8 cellular contexts compared by ENCODE assay signal in genomic region chr2:64227603-64228125, GRCh38.
DNase-seq lines count a peak whose midpoint lies in the region; ATAC-seq and TF ChIP-seq lines count a peak whose summit lies in the region.

No MANE protein-coding gene starts in this region.

- peak overlapping the region; percentile 97 to 99 (median 98) for H3K27ac Mint-ChIP-seq in brain

- H3K4me3 Mint-ChIP-seq in brain: peak overlapping the region; percentile 83 to 89 (median 87)

- no peak for TF ChIP-seq CTCF in heart left ventricle (IDR thresholded peaks at IDR 0.05)
- no peak for TF ChIP-seq CTCF in brain (conservative IDR thresholded peaks at IDR 0.05)
- TF ChIP-seq CTCF in vagina (IDR thresholded peaks at IDR 0.05): no peak

- 21 to 31% (median 28%) methylated on average over 7 of the region's 7 CpGs for WGBS in heart left ventricle, 4 donors
- WGBS in mesodermal cell (ENCODE audit: insufficient coverage in 2 of 2), 2 experiments: 28 to 33% methylated on average over 6 of the region's 7 CpGs

- peaks cover 7% of the 10 kb centered on the region for H3K27me3 Mint-ChIP-seq in brain

- H3K36me3 ChIP-seq in heart left ventricle: no peaks in the 10 kb centered on the region
- H3K36me3 ChIP-seq in mesodermal cell (ENCODE audit: control insufficient read depth, insufficient read depth, low read length): no peaks in the 10 kb centered on the region
- H3K36me3 ChIP-seq in vagina: no peaks in the 10 kb centered on the region

- ATAC-seq in heart left ventricle: peak in 1 of 4 donors; percentile 16
- ATAC-seq in left cardiac atrium: no peak
- no peak for ATAC-seq in GM19455 (IDR thresholded peaks at IDR 0.05; ENCODE audit: unreplicated experiment)
- ATAC-seq in HG03571 (IDR thresholded peaks at IDR 0.05; ENCODE audit: unreplicated experiment): no peak

- H3K4me1 ChIP-seq in heart left ventricle (peaks cover 1 to 32% (median 19%) of the 10 kb centered on the region in 12 donors), mesodermal cell (ENCODE audit: control insufficient read depth, insufficient read depth, low read length, poor library complexity, severe bottlenecking) (peaks cover 21% of the 10 kb centered on the region), vagina (peaks cover 16% of the 10 kb centered on the region)

- H3K4me3 ChIP-seq in heart left ventricle (peak overlapping the region; percentile 14 to 62 (median 50)), mesodermal cell (ENCODE audit: extremely low read depth, insufficient read depth, low read length, poor library complexity, severe bottlenecking) (peak overlapping the region; percentile 9), vagina (peak overlapping the region; percentile 43 to 45)

- no peak for DNase-seq in heart left ventricle
- DNase-seq in left cardiac atrium: no peak
- DNase-seq in vagina (ENCODE audit: extremely low spot score in 2 of 2): no peak
- no peak for DNase-seq in AG08395 (ENCODE audit: low spot score)

- peak overlapping the region; percentile 21 to 88 (median 78) for H3K27ac ChIP-seq in heart left ventricle
- peak overlapping the region; percentile 83 for H3K27ac ChIP-seq in mesodermal cell (ENCODE audit: low read depth, low read length, severe bottlenecking)
- H3K27ac ChIP-seq in vagina: peak overlapping the region; percentile 75

- no peaks in the 10 kb centered on the region for H3K9me3 Mint-ChIP-seq in brain

- intact Hi-C loops in heart left ventricle (cut with DNase I) (loop anchor here in 7 of 10 donors (5.0 to 10.0 kb wide), 6 partner anchors 35 to 173 kb away; partner anchors contain the start of gene PELI1 (in 5 of the 7)), left cardiac atrium (cut with DNase I) (loop anchor here in 1 of 2 donors (10.0 kb wide), 1 partner anchor 83 kb away; the partner anchor contains the start of gene PELI1), vagina (cut with DNase I) (no loop called here)

- H3K4me1 Mint-ChIP-seq in brain: peaks cover 75% of the 10 kb centered on the region

- H3K36me3 Mint-ChIP-seq in brain: no peaks in the 10 kb centered on the region

- H3K9me3 ChIP-seq in heart left ventricle: no peaks in the 10 kb centered on the region
- H3K9me3 ChIP-seq in mesodermal cell (ENCODE audit: control insufficient read depth, low read length): no peaks in the 10 kb centered on the region
- H3K9me3 ChIP-seq in vagina: no peaks in the 10 kb centered on the region

- H3K27me3 ChIP-seq in heart left ventricle (no peaks in the 10 kb centered on the region), vagina (no peaks in the 10 kb centered on the region)

- TF ChIP-seq POLR2A in heart left ventricle (IDR thresholded peaks at IDR 0.05): no peak
- TF ChIP-seq POLR2A in vagina (IDR thresholded peaks at IDR 0.05): no peak
